Comparison of ENCODE assay signal across 13 cellular contexts in genomic region chr6:39608652-39609345, GRCh38.
DNase-seq lines count a peak whose midpoint lies in the region; ATAC-seq and TF ChIP-seq lines count a peak whose summit lies in the region.
"Had no signal": no experiment of that assay in that cellular context is flagged by ENCODE, and none has a peak within 500 bp of the region (broad histone marks: within the 10 kb centered on the region; RNA-seq: fewer than 3 reads in every experiment).

No MANE protein-coding gene starts in this region.

- H3K9me3 ChIP-seq in endodermal cell (ENCODE audit: control insufficient read depth, low read length) = no peaks in the 10 kb centered on the region
- H3K9me3 ChIP-seq: left ventricle myocardium inferior had no signal

- no peak overlapping the region for H3K27ac Mint-ChIP-seq in endodermal cell
- H3K27ac Mint-ChIP-seq in activated T-helper 2 cell treated with anti-CD3 and anti-CD28 coated beads, Interferon-gamma antibody, Interleukin-2, Interleukin-4, amounts not matched to agents 10 μg/mL and 5 μg/mL and 100 μg/mL, durations not matched to agents 14 hours and 24 hours and 36 hours = no peak overlapping the region
- H3K27ac Mint-ChIP-seq: activated T-cell treated with anti-CD3 and anti-CD28 coated beads, Interleukin-2, amount 50 U/mL, for 72 hours had no signal

- no peaks in the 10 kb centered on the region for H3K4me1 Mint-ChIP-seq in endodermal cell
- no peaks in the 10 kb centered on the region for H3K4me1 Mint-ChIP-seq in activated T-helper 2 cell treated with anti-CD3 and anti-CD28 coated beads, Interferon-gamma antibody, Interleukin-2, Interleukin-4, amounts not matched to agents 10 μg/mL and 5 μg/mL and 100 μg/mL, durations not matched to agents 14 hours and 24 hours and 36 hours (ENCODE audit: low read depth)

- intact Hi-C loops in activated T-helper 2 cell treated with anti-CD3 and anti-CD28 coated beads, Interferon-gamma antibody, Interleukin-2, Interleukin-4, amounts not matched to agents 10 μg/mL and 5 μg/mL and 100 μg/mL, durations not matched to agents 14 hours and 24 hours and 36 hours (cut with micrococcal nuclease) = no loop called here

- no peak overlapping the region for H3K4me3 Mint-ChIP-seq in endodermal cell
- H3K4me3 Mint-ChIP-seq in activated T-helper 2 cell treated with anti-CD3 and anti-CD28 coated beads, Interferon-gamma antibody, Interleukin-2, Interleukin-4, amounts not matched to agents 10 μg/mL and 5 μg/mL and 100 μg/mL, durations not matched to agents 14 hours and 24 hours and 36 hours (ENCODE audit: low read depth) = no peak overlapping the region
- H3K4me3 Mint-ChIP-seq: activated T-cell treated with anti-CD3 and anti-CD28 coated beads, Interleukin-2, amount 50 U/mL, for 72 hours had no signal

- H3K27me3 Mint-ChIP-seq in endodermal cell (ENCODE audit: insufficient read depth) = peaks cover 2% of the 10 kb centered on the region
- H3K27me3 Mint-ChIP-seq in activated T-helper 2 cell treated with anti-CD3 and anti-CD28 coated beads, Interferon-gamma antibody, Interleukin-2, Interleukin-4, amounts not matched to agents 10 μg/mL and 5 μg/mL and 100 μg/mL, durations not matched to agents 14 hours and 24 hours and 36 hours (ENCODE audit: low read depth) = peaks cover 8% of the 10 kb centered on the region

- no peaks in the 10 kb centered on the region for H3K36me3 Mint-ChIP-seq in endodermal cell (ENCODE audit: low read depth)
- H3K36me3 Mint-ChIP-seq in activated T-helper 2 cell treated with anti-CD3 and anti-CD28 coated beads, Interferon-gamma antibody, Interleukin-2, Interleukin-4, amounts not matched to agents 10 μg/mL and 5 μg/mL and 100 μg/mL, durations not matched to agents 14 hours and 24 hours and 36 hours (ENCODE audit: low read depth) = no peaks in the 10 kb centered on the region

- H3K4me3 ChIP-seq in endodermal cell (ENCODE audit: low read length) = no peak overlapping the region
- H3K4me3 ChIP-seq: left ventricle myocardium inferior had no signal

- no peaks in the 10 kb centered on the region for H3K4me1 ChIP-seq in endodermal cell (ENCODE audit: control insufficient read depth, insufficient read depth, low read length)

- WGBS in endodermal cell (ENCODE audit: insufficient coverage in 1 of 2, insufficient read length in 1 of 2), 2 experiments = 87 to 90% methylated on average over 4 to 7 of the region's 7 CpGs

- no peak overlapping the region for H3K9ac ChIP-seq in endodermal cell (ENCODE audit: extremely low read depth, low read length, poor library complexity, severe bottlenecking)

- no peaks in the 10 kb centered on the region for H3K9me3 Mint-ChIP-seq in endodermal cell
- no peaks in the 10 kb centered on the region for H3K9me3 Mint-ChIP-seq in activated T-helper 2 cell treated with anti-CD3 and anti-CD28 coated beads, Interferon-gamma antibody, Interleukin-2, Interleukin-4, amounts not matched to agents 10 μg/mL and 5 μg/mL and 100 μg/mL, durations not matched to agents 14 hours and 24 hours and 36 hours
- H3K9me3 Mint-ChIP-seq: activated T-cell treated with anti-CD3 and anti-CD28 coated beads, Interleukin-2, amount 50 U/mL, for 72 hours had no signal

- no peak for TF ChIP-seq CTCF in endodermal cell (conservative IDR thresholded peaks at IDR 0.05)

- no peak overlapping the region for H3K27ac ChIP-seq in endodermal cell (ENCODE audit: low read depth, low read length)
- H3K27ac ChIP-seq: left ventricle myocardium inferior had no signal

- no peaks in the 10 kb centered on the region for H3K27me3 ChIP-seq in endodermal cell (ENCODE audit: control insufficient read depth, insufficient read depth, low read length, poor library complexity, severe bottlenecking)

- DNase-seq in superior temporal gyrus (ENCODE audit: extremely low spot score) = no peak
- no peak for DNase-seq in endodermal cell
- DNase-seq in pons (ENCODE audit: low spot score) = no peak
- DNase-seq in activated T-helper 2 cell treated with anti-CD3 and anti-CD28 coated beads, Interferon-gamma antibody, Interleukin-2, Interleukin-4, amounts not matched to agents 10 μg/mL and 5 μg/mL and 100 μg/mL, durations not matched to agents 14 hours and 24 hours and 36 hours (ENCODE audit: low spot score) = no peak
- DNase-seq: ACHN; activated T-cell treated with anti-CD3 and anti-CD28 coated beads, Interleukin-2, amount 50 U/mL, for 72 hours; left ventricle myocardium inferior; NCI-H1417; NCI-H526 had no signal

- no peaks in the 10 kb centered on the region for H3K36me3 ChIP-seq in endodermal cell (ENCODE audit: control insufficient read depth, insufficient read depth, low read length)
- H3K36me3 ChIP-seq: left ventricle myocardium inferior had no signal

- ATAC-seq in GM18502 (IDR thresholded peaks at IDR 0.05; ENCODE audit: poor library complexity, unreplicated experiment) (peak; percentile 65), GM19397 (IDR thresholded peaks at IDR 0.05; ENCODE audit: unreplicated experiment) (peak; percentile 78), HG02763 (IDR thresholded peaks at IDR 0.05; ENCODE audit: unreplicated experiment) (peak; percentile 74), HG03460 (IDR thresholded peaks at IDR 0.05; ENCODE audit: unreplicated experiment) (peak; percentile 76)
- ATAC-seq: activated T-cell treated with anti-CD3 and anti-CD28 coated beads, Interleukin-2, amount 50 U/mL, for 72 hours had no signal
